In the genomic region with DNA sequence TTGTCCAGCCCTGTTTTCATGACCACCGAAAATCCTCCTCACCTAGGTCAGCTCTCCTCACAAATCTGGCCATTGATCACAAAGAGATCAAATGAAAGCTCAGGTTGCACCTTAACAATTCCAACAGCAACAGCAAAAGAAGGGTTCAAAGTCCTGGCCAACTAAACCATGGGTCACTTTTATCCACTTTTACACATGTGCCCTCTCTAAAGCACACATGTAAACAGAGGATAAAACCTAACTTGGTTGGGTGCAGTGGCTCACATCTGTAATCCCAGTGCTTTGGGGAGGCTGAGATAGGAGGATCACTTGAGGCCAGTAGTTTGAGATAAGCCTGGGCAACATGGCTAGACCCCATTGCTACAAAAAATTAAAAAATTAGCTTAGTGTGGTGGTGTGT, we compare ENCODE assay signal across 1 cellular context.
TF ChIP-seq lines count a peak whose summit lies in the region.

No MANE protein-coding gene starts in this region.

TF ChIP-seq in HepG2, 621 proteins besides CTCF, POLR2A, EP300 and RAD21 (continued from another document and continues in another):
- TF ChIP-seq, protein P1, sequence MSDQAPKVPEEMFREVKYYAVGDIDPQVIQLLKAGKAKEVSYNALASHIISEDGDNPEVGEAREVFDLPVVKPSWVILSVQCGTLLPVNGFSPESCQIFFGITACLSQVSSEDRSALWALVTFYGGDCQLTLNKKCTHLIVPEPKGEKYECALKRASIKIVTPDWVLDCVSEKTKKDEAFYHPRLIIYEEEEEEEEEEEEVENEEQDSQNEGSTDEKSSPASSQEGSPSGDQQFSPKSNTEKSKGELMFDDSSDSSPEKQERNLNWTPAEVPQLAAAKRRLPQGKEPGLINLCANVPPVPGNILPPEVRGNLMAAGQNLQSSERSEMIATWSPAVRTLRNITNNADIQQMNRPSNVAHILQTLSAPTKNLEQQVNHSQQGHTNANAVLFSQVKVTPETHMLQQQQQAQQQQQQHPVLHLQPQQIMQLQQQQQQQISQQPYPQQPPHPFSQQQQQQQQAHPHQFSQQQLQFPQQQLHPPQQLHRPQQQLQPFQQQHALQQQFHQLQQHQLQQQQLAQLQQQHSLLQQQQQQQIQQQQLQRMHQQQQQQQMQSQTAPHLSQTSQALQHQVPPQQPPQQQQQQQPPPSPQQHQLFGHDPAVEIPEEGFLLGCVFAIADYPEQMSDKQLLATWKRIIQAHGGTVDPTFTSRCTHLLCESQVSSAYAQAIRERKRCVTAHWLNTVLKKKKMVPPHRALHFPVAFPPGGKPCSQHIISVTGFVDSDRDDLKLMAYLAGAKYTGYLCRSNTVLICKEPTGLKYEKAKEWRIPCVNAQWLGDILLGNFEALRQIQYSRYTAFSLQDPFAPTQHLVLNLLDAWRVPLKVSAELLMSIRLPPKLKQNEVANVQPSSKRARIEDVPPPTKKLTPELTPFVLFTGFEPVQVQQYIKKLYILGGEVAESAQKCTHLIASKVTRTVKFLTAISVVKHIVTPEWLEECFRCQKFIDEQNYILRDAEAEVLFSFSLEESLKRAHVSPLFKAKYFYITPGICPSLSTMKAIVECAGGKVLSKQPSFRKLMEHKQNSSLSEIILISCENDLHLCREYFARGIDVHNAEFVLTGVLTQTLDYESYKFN (CRISPR knock-in tag; conservative IDR thresholded peaks at IDR 0.05): peak; percentile 84
- no peak for TF ChIP-seq NFRKB (IDR thresholded peaks at IDR 0.05)
- TF ChIP-seq, protein P2, sequence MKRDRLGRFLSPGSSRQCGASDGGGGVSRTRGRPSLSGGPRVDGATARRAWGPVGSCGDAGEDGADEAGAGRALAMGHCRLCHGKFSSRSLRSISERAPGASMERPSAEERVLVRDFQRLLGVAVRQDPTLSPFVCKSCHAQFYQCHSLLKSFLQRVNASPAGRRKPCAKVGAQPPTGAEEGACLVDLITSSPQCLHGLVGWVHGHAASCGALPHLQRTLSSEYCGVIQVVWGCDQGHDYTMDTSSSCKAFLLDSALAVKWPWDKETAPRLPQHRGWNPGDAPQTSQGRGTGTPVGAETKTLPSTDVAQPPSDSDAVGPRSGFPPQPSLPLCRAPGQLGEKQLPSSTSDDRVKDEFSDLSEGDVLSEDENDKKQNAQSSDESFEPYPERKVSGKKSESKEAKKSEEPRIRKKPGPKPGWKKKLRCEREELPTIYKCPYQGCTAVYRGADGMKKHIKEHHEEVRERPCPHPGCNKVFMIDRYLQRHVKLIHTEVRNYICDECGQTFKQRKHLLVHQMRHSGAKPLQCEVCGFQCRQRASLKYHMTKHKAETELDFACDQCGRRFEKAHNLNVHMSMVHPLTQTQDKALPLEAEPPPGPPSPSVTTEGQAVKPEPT (CRISPR knock-in tag; IDR thresholded peaks at IDR 0.05; ENCODE audit: low read depth): no peak
- no peak for TF ChIP-seq PAF1 (CRISPR knock-in tag; IDR thresholded peaks at IDR 0.05)
- peak; percentile 53 for TF ChIP-seq SALL1 (CRISPR knock-in tag; IDR thresholded peaks at IDR 0.05)
- TF ChIP-seq HDAC6 (IDR thresholded peaks at IDR 0.05; ENCODE audit: low read depth, low read length): no peak
- TF ChIP-seq FOXA1 (IDR thresholded peaks at IDR 0.05): no peak
- TF ChIP-seq FOXA1 (CRISPR knock-in tag; IDR thresholded peaks at IDR 0.05): peak; percentile 58; the same call in 1 of the 2 replicates
- no peak for TF ChIP-seq ZNF547 (CRISPR knock-in tag; IDR thresholded peaks at IDR 0.05)
- no peak for TF ChIP-seq NRL (CRISPR knock-in tag; IDR thresholded peaks at IDR 0.05; ENCODE audit: borderline replicate concordance)
- peak; percentile 23; the same call in 1 of the 2 replicates for TF ChIP-seq HMG20A (CRISPR knock-in tag; IDR thresholded peaks at IDR 0.05; ENCODE audit: borderline replicate concordance)
- peak; percentile 47; the same call in 1 of the 3 replicates for TF ChIP-seq MXI1 (IDR thresholded peaks at IDR 0.05; ENCODE audit: borderline replicate concordance, low read depth, low read length)
- TF ChIP-seq ZMAT3 (CRISPR knock-in tag; conservative IDR thresholded peaks at IDR 0.05): no peak
- TF ChIP-seq, protein P3, sequence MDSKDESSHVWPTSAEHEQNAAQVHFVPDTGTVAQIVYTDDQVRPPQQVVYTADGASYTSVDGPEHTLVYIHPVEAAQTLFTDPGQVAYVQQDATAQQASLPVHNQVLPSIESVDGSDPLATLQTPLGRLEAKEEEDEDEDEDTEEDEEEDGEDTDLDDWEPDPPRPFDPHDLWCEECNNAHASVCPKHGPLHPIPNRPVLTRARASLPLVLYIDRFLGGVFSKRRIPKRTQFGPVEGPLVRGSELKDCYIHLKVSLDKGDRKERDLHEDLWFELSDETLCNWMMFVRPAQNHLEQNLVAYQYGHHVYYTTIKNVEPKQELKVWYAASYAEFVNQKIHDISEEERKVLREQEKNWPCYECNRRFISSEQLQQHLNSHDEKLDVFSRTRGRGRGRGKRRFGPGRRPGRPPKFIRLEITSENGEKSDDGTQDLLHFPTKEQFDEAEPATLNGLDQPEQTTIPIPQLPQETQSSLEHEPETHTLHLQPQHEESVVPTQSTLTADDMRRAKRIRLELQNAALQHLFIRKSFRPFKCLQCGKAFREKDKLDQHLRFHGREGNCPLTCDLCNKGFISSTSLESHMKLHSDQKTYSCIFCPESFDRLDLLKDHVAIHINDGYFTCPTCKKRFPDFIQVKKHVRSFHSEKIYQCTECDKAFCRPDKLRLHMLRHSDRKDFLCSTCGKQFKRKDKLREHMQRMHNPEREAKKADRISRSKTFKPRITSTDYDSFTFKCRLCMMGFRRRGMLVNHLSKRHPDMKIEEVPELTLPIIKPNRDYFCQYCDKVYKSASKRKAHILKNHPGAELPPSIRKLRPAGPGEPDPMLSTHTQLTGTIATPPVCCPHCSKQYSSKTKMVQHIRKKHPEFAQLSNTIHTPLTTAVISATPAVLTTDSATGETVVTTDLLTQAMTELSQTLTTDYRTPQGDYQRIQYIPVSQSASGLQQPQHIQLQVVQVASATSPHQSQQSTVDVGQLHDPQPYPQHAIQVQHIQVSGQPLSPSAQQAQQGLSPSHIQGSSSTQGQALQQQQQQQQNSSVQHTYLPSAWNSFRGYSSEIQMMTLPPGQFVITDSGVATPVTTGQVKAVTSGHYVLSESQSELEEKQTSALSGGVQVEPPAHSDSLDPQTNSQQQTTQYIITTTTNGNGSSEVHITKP (CRISPR knock-in tag; IDR thresholded peaks at IDR 0.05; ENCODE audit: low read depth): no peak
- TF ChIP-seq ZFP82 (CRISPR knock-in tag; IDR thresholded peaks at IDR 0.05; ENCODE audit: borderline replicate concordance): no peak
- TF ChIP-seq, protein P4, sequence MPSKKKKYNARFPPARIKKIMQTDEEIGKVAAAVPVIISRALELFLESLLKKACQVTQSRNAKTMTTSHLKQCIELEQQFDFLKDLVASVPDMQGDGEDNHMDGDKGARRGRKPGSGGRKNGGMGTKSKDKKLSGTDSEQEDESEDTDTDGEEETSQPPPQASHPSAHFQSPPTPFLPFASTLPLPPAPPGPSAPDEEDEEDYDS (CRISPR knock-in tag; IDR thresholded peaks at IDR 0.05): 0 out of 2 replicates have a peak, but pooled peaks have one; percentile 10
- TF ChIP-seq SYNCRIP (IDR thresholded peaks at IDR 0.05; ENCODE audit: insufficient read depth, low read depth, low read length): no peak
- TF ChIP-seq ATF7 (IDR thresholded peaks at IDR 0.05): no peak
- no peak for TF ChIP-seq ATF7 (CRISPR knock-in tag; IDR thresholded peaks at IDR 0.05)
- peak; percentile 70; the same call in 1 of the 2 replicates for TF ChIP-seq FOXK1 (CRISPR knock-in tag; IDR thresholded peaks at IDR 0.05; ENCODE audit: borderline replicate concordance, low read depth)
- TF ChIP-seq FOXA3 (CRISPR knock-in tag; IDR thresholded peaks at IDR 0.05): peak; percentile 78
- TF ChIP-seq CHD4 (IDR thresholded peaks at IDR 0.05; ENCODE audit: borderline replicate concordance, low read length): no peak
- peak; percentile 43 for TF ChIP-seq TEAD3 (CRISPR knock-in tag; optimal IDR thresholded peaks at IDR 0.05; ENCODE audit: borderline replicate concordance)
- TF ChIP-seq, protein P5, sequence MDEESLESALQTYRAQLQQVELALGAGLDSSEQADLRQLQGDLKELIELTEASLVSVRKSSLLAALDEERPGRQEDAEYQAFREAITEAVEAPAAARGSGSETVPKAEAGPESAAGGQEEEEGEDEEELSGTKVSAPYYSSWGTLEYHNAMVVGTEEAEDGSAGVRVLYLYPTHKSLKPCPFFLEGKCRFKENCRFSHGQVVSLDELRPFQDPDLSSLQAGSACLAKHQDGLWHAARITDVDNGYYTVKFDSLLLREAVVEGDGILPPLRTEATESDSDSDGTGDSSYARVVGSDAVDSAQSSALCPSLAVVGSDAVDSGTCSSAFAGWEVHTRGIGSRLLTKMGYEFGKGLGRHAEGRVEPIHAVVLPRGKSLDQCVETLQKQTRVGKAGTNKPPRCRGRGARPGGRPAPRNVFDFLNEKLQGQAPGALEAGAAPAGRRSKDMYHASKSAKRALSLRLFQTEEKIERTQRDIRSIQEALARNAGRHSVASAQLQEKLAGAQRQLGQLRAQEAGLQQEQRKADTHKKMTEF (CRISPR knock-in tag; IDR thresholded peaks at IDR 0.05): peak; percentile 14; the same call in 1 of the 2 replicates
- TF ChIP-seq, protein P6, sequence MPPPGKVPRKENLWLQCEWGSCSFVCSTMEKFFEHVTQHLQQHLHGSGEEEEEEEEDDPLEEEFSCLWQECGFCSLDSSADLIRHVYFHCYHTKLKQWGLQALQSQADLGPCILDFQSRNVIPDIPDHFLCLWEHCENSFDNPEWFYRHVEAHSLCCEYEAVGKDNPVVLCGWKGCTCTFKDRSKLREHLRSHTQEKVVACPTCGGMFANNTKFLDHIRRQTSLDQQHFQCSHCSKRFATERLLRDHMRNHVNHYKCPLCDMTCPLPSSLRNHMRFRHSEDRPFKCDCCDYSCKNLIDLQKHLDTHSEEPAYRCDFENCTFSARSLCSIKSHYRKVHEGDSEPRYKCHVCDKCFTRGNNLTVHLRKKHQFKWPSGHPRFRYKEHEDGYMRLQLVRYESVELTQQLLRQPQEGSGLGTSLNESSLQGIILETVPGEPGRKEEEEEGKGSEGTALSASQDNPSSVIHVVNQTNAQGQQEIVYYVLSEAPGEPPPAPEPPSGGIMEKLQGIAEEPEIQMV (CRISPR knock-in tag; IDR thresholded peaks at IDR 0.05; ENCODE audit: low read depth): no peak
- TF ChIP-seq, protein P7, sequence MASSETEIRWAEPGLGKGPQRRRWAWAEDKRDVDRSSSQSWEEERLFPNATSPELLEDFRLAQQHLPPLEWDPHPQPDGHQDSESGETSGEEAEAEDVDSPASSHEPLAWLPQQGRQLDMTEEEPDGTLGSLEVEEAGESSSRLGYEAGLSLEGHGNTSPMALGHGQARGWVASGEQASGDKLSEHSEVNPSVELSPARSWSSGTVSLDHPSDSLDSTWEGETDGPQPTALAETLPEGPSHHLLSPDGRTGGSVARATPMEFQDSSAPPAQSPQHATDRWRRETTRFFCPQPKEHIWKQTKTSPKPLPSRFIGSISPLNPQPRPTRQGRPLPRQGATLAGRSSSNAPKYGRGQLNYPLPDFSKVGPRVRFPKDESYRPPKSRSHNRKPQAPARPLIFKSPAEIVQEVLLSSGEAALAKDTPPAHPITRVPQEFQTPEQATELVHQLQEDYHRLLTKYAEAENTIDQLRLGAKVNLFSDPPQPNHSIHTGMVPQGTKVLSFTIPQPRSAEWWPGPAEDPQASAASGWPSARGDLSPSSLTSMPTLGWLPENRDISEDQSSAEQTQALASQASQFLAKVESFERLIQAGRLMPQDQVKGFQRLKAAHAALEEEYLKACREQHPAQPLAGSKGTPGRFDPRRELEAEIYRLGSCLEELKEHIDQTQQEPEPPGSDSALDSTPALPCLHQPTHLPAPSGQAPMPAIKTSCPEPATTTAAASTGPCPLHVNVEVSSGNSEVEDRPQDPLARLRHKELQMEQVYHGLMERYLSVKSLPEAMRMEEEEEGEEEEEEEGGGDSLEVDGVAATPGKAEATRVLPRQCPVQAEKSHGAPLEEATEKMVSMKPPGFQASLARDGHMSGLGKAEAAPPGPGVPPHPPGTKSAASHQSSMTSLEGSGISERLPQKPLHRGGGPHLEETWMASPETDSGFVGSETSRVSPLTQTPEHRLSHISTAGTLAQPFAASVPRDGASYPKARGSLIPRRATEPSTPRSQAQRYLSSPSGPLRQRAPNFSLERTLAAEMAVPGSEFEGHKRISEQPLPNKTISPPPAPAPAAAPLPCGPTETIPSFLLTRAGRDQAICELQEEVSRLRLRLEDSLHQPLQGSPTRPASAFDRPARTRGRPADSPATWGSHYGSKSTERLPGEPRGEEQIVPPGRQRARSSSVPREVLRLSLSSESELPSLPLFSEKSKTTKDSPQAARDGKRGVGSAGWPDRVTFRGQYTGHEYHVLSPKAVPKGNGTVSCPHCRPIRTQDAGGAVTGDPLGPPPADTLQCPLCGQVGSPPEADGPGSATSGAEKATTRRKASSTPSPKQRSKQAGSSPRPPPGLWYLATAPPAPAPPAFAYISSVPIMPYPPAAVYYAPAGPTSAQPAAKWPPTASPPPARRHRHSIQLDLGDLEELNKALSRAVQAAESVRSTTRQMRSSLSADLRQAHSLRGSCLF (CRISPR knock-in tag; IDR thresholded peaks at IDR 0.05; ENCODE audit: borderline replicate concordance): no peak
- TF ChIP-seq SAP130 (CRISPR knock-in tag; IDR thresholded peaks at IDR 0.05; ENCODE audit: low read depth): peak; percentile 54; the same call in 1 of the 2 replicates
- no peak for TF ChIP-seq MAZ (IDR thresholded peaks at IDR 0.05; ENCODE audit: borderline replicate concordance, low read depth, low read length)
- TF ChIP-seq MAZ (CRISPR knock-in tag; IDR thresholded peaks at IDR 0.05; ENCODE audit: low read depth): no peak
- TF ChIP-seq HNF4G (IDR thresholded peaks at IDR 0.05; ENCODE audit: borderline replicate concordance, low read depth, low read length): peak; percentile 43; the same call in 1 of the 2 replicates
- no peak; the same call in 1 of the 2 replicates for TF ChIP-seq HNF4G (CRISPR knock-in tag; IDR thresholded peaks at IDR 0.05; ENCODE audit: borderline replicate concordance, low read depth)
- no peak for TF ChIP-seq ZNF776 (CRISPR knock-in tag; IDR thresholded peaks at IDR 0.05)
- peak; percentile 73 for TF ChIP-seq POGZ (CRISPR knock-in tag; IDR thresholded peaks at IDR 0.05)
- TF ChIP-seq PRMT3 (CRISPR knock-in tag; IDR thresholded peaks at IDR 0.05; ENCODE audit: borderline replicate concordance, low read depth): no peak
- TF ChIP-seq GATAD2A (CRISPR knock-in tag; IDR thresholded peaks at IDR 0.05): peak; percentile 68
- TF ChIP-seq, protein P8, sequence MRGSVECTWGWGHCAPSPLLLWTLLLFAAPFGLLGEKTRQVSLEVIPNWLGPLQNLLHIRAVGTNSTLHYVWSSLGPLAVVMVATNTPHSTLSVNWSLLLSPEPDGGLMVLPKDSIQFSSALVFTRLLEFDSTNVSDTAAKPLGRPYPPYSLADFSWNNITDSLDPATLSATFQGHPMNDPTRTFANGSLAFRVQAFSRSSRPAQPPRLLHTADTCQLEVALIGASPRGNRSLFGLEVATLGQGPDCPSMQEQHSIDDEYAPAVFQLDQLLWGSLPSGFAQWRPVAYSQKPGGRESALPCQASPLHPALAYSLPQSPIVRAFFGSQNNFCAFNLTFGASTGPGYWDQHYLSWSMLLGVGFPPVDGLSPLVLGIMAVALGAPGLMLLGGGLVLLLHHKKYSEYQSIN (CRISPR knock-in tag; IDR thresholded peaks at IDR 0.05; ENCODE audit: borderline replicate concordance): no peak
